ENCODE assay signal across 1 cellular context in the genomic region with DNA sequence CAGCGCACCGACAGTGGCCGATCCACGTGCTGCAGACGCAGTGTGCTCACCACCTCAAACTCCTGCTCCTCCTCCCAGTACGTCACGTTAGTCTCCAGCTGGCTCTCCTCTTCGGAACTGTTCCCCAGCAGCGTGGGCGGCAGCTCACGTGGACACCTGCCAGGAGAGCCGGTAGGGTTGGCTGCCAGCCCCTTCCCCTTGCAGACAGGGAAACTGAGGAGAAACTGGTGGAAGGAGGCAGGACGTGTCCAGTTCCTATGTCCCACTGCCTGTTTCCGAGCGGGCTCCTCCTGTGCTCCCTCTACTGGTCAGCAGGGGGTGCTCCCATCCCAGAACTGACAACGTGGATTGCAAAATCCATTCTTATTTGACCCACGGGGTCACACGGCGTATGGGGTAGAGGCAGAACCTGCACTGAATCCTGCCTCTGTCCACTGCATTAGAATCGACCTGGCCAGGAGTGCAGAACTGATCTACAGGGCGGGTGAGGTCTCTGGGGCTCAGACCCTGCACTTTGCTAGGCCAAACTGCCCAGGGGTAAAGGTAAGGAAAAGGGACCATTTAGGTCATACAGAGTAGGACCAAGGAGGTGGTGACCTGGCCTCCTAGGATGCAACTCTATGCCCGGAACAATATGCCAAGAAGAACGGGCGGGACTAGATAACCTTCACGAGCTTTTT.
A peak's percentile ranks its signal among the peaks of the same experiment; 100 is the strongest.
TF ChIP-seq lines count a peak whose summit lies in the region.

No MANE protein-coding gene starts in this region.

TF ChIP-seq in HepG2, 621 proteins besides CTCF, POLR2A, EP300 and RAD21 (continues in another document):
- TF ChIP-seq MAF1 (CRISPR knock-in tag; IDR thresholded peaks at IDR 0.05; ENCODE audit: borderline replicate concordance) (no peak), ZNF451 (CRISPR knock-in tag; IDR thresholded peaks at IDR 0.05) (no peak), ZNF615 (CRISPR knock-in tag; IDR thresholded peaks at IDR 0.05; ENCODE audit: borderline replicate concordance) (no peak), HOXD1 (CRISPR knock-in tag; IDR thresholded peaks at IDR 0.05) (no peak), MXI1 (IDR thresholded peaks at IDR 0.05; ENCODE audit: borderline replicate concordance, low read depth, low read length) (0 out of 3 replicates have a peak, but pooled peaks have one; percentile 18), ZNF343 (CRISPR knock-in tag; IDR thresholded peaks at IDR 0.05) (no peak), MEF2D (CRISPR knock-in tag; IDR thresholded peaks at IDR 0.05) (no peak), ZNF510 (CRISPR knock-in tag; IDR thresholded peaks at IDR 0.05; ENCODE audit: low read depth) (no peak), ISX (CRISPR knock-in tag; conservative IDR thresholded peaks at IDR 0.05) (no peak), CREB1 (IDR thresholded peaks at IDR 0.05) (no peak), CREB1 (CRISPR knock-in tag; IDR thresholded peaks at IDR 0.05) (no peak), TARDBP (CRISPR knock-in tag; IDR thresholded peaks at IDR 0.05) (peak; percentile 41; the same call in 1 of the 2 replicates), ELF1 (CRISPR knock-in tag; IDR thresholded peaks at IDR 0.05) (peak; percentile 35; the same call in 1 of the 2 replicates), REXO4 (CRISPR knock-in tag; IDR thresholded peaks at IDR 0.05; ENCODE audit: borderline replicate concordance) (no peak), ESRRA (CRISPR knock-in tag; IDR thresholded peaks at IDR 0.05; ENCODE audit: low read depth) (0 out of 2 replicates have a peak, but pooled peaks have one; percentile 53), ZNF547 (CRISPR knock-in tag; IDR thresholded peaks at IDR 0.05) (0 out of 2 replicates have a peak, but pooled peaks have one; percentile 58), ZNF709 (CRISPR knock-in tag; IDR thresholded peaks at IDR 0.05) (no peak), KDM3A (CRISPR knock-in tag; IDR thresholded peaks at IDR 0.05; ENCODE audit: low read depth) (peak; percentile 82), ZNF577 (CRISPR knock-in tag; IDR thresholded peaks at IDR 0.05; ENCODE audit: borderline replicate concordance, low read depth) (no peak), MTF2 (CRISPR knock-in tag; IDR thresholded peaks at IDR 0.05; ENCODE audit: borderline replicate concordance) (no peak), ZNF674 (CRISPR knock-in tag; IDR thresholded peaks at IDR 0.05; ENCODE audit: low read depth) (no peak), CHCHD3 (CRISPR knock-in tag; IDR thresholded peaks at IDR 0.05) (no peak), ZNF788 (CRISPR knock-in tag; IDR thresholded peaks at IDR 0.05; ENCODE audit: borderline replicate concordance) (no peak; the same call in 1 of the 2 replicates), POLR2G (IDR thresholded peaks at IDR 0.05; ENCODE audit: low read depth, low read length) (no peak), ZNF629 (CRISPR knock-in tag; conservative IDR thresholded peaks at IDR 0.05) (no peak), PAX8 (CRISPR knock-in tag; IDR thresholded peaks at IDR 0.05; ENCODE audit: borderline replicate concordance) (no peak), ZNF205 (CRISPR knock-in tag; IDR thresholded peaks at IDR 0.05) (peak; percentile 57; the same call in 1 of the 2 replicates), REPIN1 (CRISPR knock-in tag; IDR thresholded peaks at IDR 0.05; ENCODE audit: borderline replicate concordance, low read depth) (peak; percentile 48; the same call in 1 of the 2 replicates), ONECUT2 (CRISPR knock-in tag; IDR thresholded peaks at IDR 0.05) (no peak), MED8 (CRISPR knock-in tag; IDR thresholded peaks at IDR 0.05; ENCODE audit: insufficient replicate concordance) (no peak), NCOA2 (CRISPR knock-in tag; IDR thresholded peaks at IDR 0.05) (peak; percentile 28; the same call in 1 of the 2 replicates), SOX13 (IDR thresholded peaks at IDR 0.05) (no peak), SOX13 (CRISPR knock-in tag; conservative IDR thresholded peaks at IDR 0.05 in 1 of 2, IDR thresholded peaks at IDR 0.05 in 1 of 2) (peak in 1 of 2 experiments; percentile 37; a peak in 1 of 4 replicates), BRD4 (CRISPR knock-in tag; IDR thresholded peaks at IDR 0.05) (no peak), ZNF619 (CRISPR knock-in tag; IDR thresholded peaks at IDR 0.05) (0 out of 2 replicates have a peak, but pooled peaks have one; percentile 38), RARA (CRISPR knock-in tag; IDR thresholded peaks at IDR 0.05) (peak; percentile 44; the same call in 1 of the 2 replicates), IKZF4 (CRISPR knock-in tag; IDR thresholded peaks at IDR 0.05; ENCODE audit: borderline replicate concordance, low read depth, not compliant biosample characterization) (no peak), ATF7 (IDR thresholded peaks at IDR 0.05) (no peak), ATF7 (CRISPR knock-in tag; IDR thresholded peaks at IDR 0.05) (no peak), FOXJ3 (CRISPR knock-in tag; IDR thresholded peaks at IDR 0.05; ENCODE audit: borderline replicate concordance) (no peak), BORCS8-MEF2B (CRISPR knock-in tag; IDR thresholded peaks at IDR 0.05) (peak; percentile 61; the same call in 1 of the 2 replicates), YY1 (IDR thresholded peaks at IDR 0.05; ENCODE audit: insufficient read depth, insufficient replicate concordance, low read depth, low read length) (peak; percentile 46), ELF3 (CRISPR knock-in tag; IDR thresholded peaks at IDR 0.05) (no peak; the same call in 1 of the 2 replicates), DR1 (CRISPR knock-in tag; IDR thresholded peaks at IDR 0.05) (no peak), HNRNPK (IDR thresholded peaks at IDR 0.05; ENCODE audit: low read depth, low read length, poor library complexity, severe bottlenecking) (no peak)
- TF ChIP-seq, protein P1, sequence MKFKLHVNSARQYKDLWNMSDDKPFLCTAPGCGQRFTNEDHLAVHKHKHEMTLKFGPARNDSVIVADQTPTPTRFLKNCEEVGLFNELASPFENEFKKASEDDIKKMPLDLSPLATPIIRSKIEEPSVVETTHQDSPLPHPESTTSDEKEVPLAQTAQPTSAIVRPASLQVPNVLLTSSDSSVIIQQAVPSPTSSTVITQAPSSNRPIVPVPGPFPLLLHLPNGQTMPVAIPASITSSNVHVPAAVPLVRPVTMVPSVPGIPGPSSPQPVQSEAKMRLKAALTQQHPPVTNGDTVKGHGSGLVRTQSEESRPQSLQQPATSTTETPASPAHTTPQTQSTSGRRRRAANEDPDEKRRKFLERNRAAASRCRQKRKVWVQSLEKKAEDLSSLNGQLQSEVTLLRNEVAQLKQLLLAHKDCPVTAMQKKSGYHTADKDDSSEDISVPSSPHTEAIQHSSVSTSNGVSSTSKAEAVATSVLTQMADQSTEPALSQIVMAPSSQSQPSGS (CRISPR knock-in tag; IDR thresholded peaks at IDR 0.05), result 0 out of 2 replicates have a peak, but pooled peaks have one; percentile 40
- TF ChIP-seq, protein P2, sequence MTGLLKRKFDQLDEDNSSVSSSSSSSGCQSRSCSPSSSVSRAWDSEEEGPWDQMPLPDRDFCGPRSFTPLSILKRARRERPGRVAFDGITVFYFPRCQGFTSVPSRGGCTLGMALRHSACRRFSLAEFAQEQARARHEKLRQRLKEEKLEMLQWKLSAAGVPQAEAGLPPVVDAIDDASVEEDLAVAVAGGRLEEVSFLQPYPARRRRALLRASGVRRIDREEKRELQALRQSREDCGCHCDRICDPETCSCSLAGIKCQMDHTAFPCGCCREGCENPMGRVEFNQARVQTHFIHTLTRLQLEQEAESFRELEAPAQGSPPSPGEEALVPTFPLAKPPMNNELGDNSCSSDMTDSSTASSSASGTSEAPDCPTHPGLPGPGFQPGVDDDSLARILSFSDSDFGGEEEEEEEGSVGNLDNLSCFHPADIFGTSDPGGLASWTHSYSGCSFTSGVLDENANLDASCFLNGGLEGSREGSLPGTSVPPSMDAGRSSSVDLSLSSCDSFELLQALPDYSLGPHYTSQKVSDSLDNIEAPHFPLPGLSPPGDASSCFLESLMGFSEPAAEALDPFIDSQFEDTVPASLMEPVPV (CRISPR knock-in tag; IDR thresholded peaks at IDR 0.05), result no peak
- TF ChIP-seq, protein P3, sequence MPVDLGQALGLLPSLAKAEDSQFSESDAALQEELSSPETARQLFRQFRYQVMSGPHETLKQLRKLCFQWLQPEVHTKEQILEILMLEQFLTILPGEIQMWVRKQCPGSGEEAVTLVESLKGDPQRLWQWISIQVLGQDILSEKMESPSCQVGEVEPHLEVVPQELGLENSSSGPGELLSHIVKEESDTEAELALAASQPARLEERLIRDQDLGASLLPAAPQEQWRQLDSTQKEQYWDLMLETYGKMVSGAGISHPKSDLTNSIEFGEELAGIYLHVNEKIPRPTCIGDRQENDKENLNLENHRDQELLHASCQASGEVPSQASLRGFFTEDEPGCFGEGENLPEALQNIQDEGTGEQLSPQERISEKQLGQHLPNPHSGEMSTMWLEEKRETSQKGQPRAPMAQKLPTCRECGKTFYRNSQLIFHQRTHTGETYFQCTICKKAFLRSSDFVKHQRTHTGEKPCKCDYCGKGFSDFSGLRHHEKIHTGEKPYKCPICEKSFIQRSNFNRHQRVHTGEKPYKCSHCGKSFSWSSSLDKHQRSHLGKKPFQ (CRISPR knock-in tag; IDR thresholded peaks at IDR 0.05; ENCODE audit: insufficient replicate concordance), result no peak
- TF ChIP-seq, protein P4, sequence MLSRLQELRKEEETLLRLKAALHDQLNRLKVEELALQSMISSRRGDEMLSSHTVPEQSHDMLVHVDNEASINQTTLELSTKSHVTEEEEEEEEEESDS (CRISPR knock-in tag; IDR thresholded peaks at IDR 0.05; ENCODE audit: borderline replicate concordance), result no peak
- TF ChIP-seq, protein P5, sequence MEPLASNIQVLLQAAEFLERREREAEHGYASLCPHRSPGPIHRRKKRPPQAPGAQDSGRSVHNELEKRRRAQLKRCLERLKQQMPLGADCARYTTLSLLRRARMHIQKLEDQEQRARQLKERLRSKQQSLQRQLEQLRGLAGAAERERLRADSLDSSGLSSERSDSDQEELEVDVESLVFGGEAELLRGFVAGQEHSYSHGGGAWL (CRISPR knock-in tag; IDR thresholded peaks at IDR 0.05), result 0 out of 2 replicates have a peak, but pooled peaks have one; percentile 30
- TF ChIP-seq, protein P6, sequence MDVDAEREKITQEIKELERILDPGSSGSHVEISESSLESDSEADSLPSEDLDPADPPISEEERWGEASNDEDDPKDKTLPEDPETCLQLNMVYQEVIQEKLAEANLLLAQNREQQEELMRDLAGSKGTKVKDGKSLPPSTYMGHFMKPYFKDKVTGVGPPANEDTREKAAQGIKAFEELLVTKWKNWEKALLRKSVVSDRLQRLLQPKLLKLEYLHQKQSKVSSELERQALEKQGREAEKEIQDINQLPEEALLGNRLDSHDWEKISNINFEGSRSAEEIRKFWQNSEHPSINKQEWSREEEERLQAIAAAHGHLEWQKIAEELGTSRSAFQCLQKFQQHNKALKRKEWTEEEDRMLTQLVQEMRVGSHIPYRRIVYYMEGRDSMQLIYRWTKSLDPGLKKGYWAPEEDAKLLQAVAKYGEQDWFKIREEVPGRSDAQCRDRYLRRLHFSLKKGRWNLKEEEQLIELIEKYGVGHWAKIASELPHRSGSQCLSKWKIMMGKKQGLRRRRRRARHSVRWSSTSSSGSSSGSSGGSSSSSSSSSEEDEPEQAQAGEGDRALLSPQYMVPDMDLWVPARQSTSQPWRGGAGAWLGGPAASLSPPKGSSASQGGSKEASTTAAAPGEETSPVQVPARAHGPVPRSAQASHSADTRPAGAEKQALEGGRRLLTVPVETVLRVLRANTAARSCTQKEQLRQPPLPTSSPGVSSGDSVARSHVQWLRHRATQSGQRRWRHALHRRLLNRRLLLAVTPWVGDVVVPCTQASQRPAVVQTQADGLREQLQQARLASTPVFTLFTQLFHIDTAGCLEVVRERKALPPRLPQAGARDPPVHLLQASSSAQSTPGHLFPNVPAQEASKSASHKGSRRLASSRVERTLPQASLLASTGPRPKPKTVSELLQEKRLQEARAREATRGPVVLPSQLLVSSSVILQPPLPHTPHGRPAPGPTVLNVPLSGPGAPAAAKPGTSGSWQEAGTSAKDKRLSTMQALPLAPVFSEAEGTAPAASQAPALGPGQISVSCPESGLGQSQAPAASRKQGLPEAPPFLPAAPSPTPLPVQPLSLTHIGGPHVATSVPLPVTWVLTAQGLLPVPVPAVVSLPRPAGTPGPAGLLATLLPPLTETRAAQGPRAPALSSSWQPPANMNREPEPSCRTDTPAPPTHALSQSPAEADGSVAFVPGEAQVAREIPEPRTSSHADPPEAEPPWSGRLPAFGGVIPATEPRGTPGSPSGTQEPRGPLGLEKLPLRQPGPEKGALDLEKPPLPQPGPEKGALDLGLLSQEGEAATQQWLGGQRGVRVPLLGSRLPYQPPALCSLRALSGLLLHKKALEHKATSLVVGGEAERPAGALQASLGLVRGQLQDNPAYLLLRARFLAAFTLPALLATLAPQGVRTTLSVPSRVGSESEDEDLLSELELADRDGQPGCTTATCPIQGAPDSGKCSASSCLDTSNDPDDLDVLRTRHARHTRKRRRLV (CRISPR knock-in tag; IDR thresholded peaks at IDR 0.05), result no peak
- TF ChIP-seq, protein P7, sequence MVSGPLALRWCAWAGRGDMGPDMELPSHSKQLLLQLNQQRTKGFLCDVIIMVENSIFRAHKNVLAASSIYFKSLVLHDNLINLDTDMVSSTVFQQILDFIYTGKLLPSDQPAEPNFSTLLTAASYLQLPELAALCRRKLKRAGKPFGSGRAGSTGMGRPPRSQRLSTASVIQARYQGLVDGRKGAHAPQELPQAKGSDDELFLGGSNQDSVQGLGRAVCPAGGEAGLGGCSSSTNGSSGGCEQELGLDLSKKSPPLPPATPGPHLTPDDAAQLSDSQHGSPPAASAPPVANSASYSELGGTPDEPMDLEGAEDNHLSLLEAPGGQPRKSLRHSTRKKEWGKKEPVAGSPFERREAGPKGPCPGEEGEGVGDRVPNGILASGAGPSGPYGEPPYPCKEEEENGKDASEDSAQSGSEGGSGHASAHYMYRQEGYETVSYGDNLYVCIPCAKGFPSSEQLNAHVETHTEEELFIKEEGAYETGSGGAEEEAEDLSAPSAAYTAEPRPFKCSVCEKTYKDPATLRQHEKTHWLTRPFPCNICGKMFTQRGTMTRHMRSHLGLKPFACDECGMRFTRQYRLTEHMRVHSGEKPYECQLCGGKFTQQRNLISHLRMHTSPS (CRISPR knock-in tag; IDR thresholded peaks at IDR 0.05; ENCODE audit: low read depth), result 0 out of 2 replicates have a peak, but pooled peaks have one; percentile 13
- TF ChIP-seq, protein P8, sequence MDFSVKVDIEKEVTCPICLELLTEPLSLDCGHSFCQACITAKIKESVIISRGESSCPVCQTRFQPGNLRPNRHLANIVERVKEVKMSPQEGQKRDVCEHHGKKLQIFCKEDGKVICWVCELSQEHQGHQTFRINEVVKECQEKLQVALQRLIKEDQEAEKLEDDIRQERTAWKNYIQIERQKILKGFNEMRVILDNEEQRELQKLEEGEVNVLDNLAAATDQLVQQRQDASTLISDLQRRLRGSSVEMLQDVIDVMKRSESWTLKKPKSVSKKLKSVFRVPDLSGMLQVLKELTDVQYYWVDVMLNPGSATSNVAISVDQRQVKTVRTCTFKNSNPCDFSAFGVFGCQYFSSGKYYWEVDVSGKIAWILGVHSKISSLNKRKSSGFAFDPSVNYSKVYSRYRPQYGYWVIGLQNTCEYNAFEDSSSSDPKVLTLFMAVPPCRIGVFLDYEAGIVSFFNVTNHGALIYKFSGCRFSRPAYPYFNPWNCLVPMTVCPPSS (IDR thresholded peaks at IDR 0.05), result no peak
- TF ChIP-seq, protein P9, sequence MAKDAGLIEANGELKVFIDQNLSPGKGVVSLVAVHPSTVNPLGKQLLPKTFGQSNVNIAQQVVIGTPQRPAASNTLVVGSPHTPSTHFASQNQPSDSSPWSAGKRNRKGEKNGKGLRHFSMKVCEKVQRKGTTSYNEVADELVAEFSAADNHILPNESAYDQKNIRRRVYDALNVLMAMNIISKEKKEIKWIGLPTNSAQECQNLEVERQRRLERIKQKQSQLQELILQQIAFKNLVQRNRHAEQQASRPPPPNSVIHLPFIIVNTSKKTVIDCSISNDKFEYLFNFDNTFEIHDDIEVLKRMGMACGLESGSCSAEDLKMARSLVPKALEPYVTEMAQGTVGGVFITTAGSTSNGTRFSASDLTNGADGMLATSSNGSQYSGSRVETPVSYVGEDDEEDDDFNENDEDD (CRISPR knock-in tag; IDR thresholded peaks at IDR 0.05; ENCODE audit: borderline replicate concordance), result no peak
